ENCODE assay signal across 22 cellular contexts in the genomic region with DNA sequence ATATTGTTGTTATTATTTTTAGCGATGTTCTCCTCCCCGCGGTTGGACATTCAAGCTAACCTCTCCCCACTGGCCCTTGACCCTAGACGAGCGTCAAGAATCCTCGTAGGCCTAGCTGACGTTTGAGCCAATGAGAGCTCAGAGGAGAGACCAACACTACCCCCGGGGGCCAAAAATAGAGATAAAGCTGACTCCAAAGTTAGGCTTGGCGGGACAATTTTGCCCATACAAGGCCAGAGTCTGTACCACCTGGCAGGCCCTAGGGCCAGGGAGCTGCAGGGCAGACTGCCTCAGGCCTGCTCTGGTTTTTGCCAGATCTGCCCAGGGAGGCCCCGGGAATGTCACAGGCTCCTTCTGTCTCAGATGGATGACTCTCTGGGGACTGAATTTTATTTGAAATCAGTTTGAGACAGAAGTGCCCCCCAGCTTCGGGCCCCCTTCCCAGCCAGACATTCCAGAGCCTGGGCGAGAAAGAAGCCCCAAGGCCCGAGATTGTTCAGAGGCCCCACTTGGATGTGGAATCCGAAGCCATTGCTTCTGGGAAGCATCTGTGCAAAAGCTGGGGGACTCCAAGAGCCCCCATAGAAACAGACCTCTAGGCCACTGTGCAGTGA. TPM values are rescaled to one million over a fixed set of nuclear protein-coding genes. Genes with fewer than 3 reads are reported as not detected.
DNase-seq lines count a peak whose midpoint lies in the region; ATAC-seq and TF ChIP-seq lines count a peak whose summit lies in the region.
"Had no signal": no experiment of that assay in that cellular context is flagged by ENCODE, and none has a peak within 500 bp of the region (broad histone marks: within the 10 kb centered on the region; RNA-seq: fewer than 3 reads in every experiment).

No MANE protein-coding gene starts in this region.

- no peak overlapping the region for H3K4me3 ChIP-seq in OCI-LY3 (ENCODE audit: low read length)
- H3K4me3 ChIP-seq in gastroesophageal sphincter: no peak overlapping the region
- no peak overlapping the region for H3K4me3 ChIP-seq in thoracic aorta
- H3K4me3 ChIP-seq: right lobe of liver, SK-N-MC had no signal

- no peak for TF ChIP-seq EP300 in gastroesophageal sphincter (IDR thresholded peaks at IDR 0.05)

- TF ChIP-seq POLR2A in gastroesophageal sphincter (IDR thresholded peaks at IDR 0.05): no peak

- peak; percentile 39 for ATAC-seq in gastroesophageal sphincter
- peak; percentile 57 for ATAC-seq in thoracic aorta (ENCODE audit: insufficient number of reproducible peaks, low FRiP score, low read depth)
- ATAC-seq in GM21528 (IDR thresholded peaks at IDR 0.05; ENCODE audit: low FRiP score, unreplicated experiment): no peak
- ATAC-seq in effector memory CD8-positive, alpha-beta T cell (replicated peaks): no peak
- ATAC-seq in HG03095 (IDR thresholded peaks at IDR 0.05; ENCODE audit: unreplicated experiment): no peak
- ATAC-seq: PC-3 had no signal

- no peaks in the 10 kb centered on the region for H4K20me1 ChIP-seq in OCI-LY3 (ENCODE audit: insufficient read depth, low read length)

- H3K36me3 ChIP-seq in OCI-LY3 (replicated peaks; ENCODE audit: low read depth, low read length) (no peaks in the 10 kb centered on the region), gastroesophageal sphincter (no peaks in the 10 kb centered on the region), thoracic aorta (no peaks in the 10 kb centered on the region)
- H3K36me3 ChIP-seq: right lobe of liver had no signal

- H3K36me3 Mint-ChIP-seq in effector memory CD8-positive, alpha-beta T cell (ENCODE audit: insufficient read depth): no peaks in the 10 kb centered on the region

- no peak overlapping the region; the same call in 1 of the 2 replicates for H3K9ac ChIP-seq in OCI-LY3 (ENCODE audit: low read length)

- H3K9me3 ChIP-seq in OCI-LY3 (ENCODE audit: insufficient read depth, low read length) (no peaks in the 10 kb centered on the region), gastroesophageal sphincter (no peaks in the 10 kb centered on the region), thoracic aorta (no peaks in the 10 kb centered on the region)
- H3K9me3 ChIP-seq: Caco-2, right lobe of liver had no signal

- DNase-seq in mesenteric fat pad (ENCODE audit: low spot score): peak; percentile 69
- no peak for DNase-seq in thoracic aorta (ENCODE audit: low spot score)
- DNase-seq in effector memory CD8-positive, alpha-beta T cell: no peak
- no peak for DNase-seq in CD1c-positive myeloid dendritic cell (ENCODE audit: extremely low spot score)
- DNase-seq: activated gamma-delta T cell, amygdala, foreskin keratinocyte, KBM-7, mammary epithelial cell, NCI-H2107, NCI-H526 treated with DMSO at 0.1 percent for 48 hours, nephron progenitor cell, PC-3, T1000 had no signal

- no peak overlapping the region for H2AFZ ChIP-seq in OCI-LY3 (ENCODE audit: low read depth, low read length)

- H3K9me3 Mint-ChIP-seq in effector memory CD8-positive, alpha-beta T cell: no peaks in the 10 kb centered on the region
- H3K9me3 Mint-ChIP-seq: nephron progenitor cell had no signal

- no peak overlapping the region for H3K4me2 ChIP-seq in OCI-LY3 (ENCODE audit: low read length)

- H3K79me2 ChIP-seq in OCI-LY3 (ENCODE audit: low read length): peaks cover 15% of the 10 kb centered on the region

- no peak overlapping the region for H3K27ac Mint-ChIP-seq in effector memory CD8-positive, alpha-beta T cell

- no peaks in the 10 kb centered on the region for H3K27me3 ChIP-seq in OCI-LY3 (ENCODE audit: low read depth, low read length)
- H3K27me3 ChIP-seq in gastroesophageal sphincter: no peaks in the 10 kb centered on the region
- H3K27me3 ChIP-seq in thoracic aorta (replicated peaks; ENCODE audit: insufficient read depth): no peaks in the 10 kb centered on the region
- H3K27me3 ChIP-seq: right lobe of liver had no signal

- peaks cover 24 to 59% of the 10 kb centered on the region in 2 donors for H3K27me3 Mint-ChIP-seq in effector memory CD8-positive, alpha-beta T cell

- H3K4me3 Mint-ChIP-seq in effector memory CD8-positive, alpha-beta T cell: no peak overlapping the region
- H3K4me3 Mint-ChIP-seq: nephron progenitor cell had no signal

- TF ChIP-seq CTCF in OCI-LY3 (IDR thresholded peaks at IDR 0.05; ENCODE audit: low read depth, low read length): no peak
- no peak for TF ChIP-seq CTCF in gastroesophageal sphincter (IDR thresholded peaks at IDR 0.05)
- TF ChIP-seq CTCF in thoracic aorta (IDR thresholded peaks at IDR 0.05): no peak

- no peaks in the 10 kb centered on the region for H3K4me1 Mint-ChIP-seq in effector memory CD8-positive, alpha-beta T cell (ENCODE audit: low read depth in 2 of 2)

- H3K4me1 ChIP-seq in OCI-LY3 (ENCODE audit: low read length) (peaks cover 72% of the 10 kb centered on the region), gastroesophageal sphincter (no peaks in the 10 kb centered on the region), thoracic aorta (ENCODE audit: control insufficient read depth in 1 of 2, low read depth in 2 of 2) (peaks cover 16 to 70% of the 10 kb centered on the region in 2 donors)
- H3K4me1 ChIP-seq: Caco-2, foreskin keratinocyte, right lobe of liver had no signal

- 0 out of 2 replicates have a peak overlapping the region, but pooled peaks have one; percentile 21 for H3K27ac ChIP-seq in OCI-LY3 (ENCODE audit: low read length)
- H3K27ac ChIP-seq in gastroesophageal sphincter: peak overlapping the region in 3 of 4 donors; percentile 17 to 35 (median 31)
- H3K27ac ChIP-seq in thoracic aorta: peak overlapping the region; percentile 79 to 82
- H3K27ac ChIP-seq: foreskin keratinocyte, right lobe of liver, SK-N-MC had no signal

- 80% methylated on average over 1 of the region's 14 CpGs; no CpG with 5 or more reads in 1 of the 2 donors for WGBS in gastroesophageal sphincter (ENCODE audit: low coverage in 1 of 2), 2 donors

RNA-seq across cellular contexts. Expression of gene ACCSL, which starts 40.8 kb away (rescaled TPM):
- total RNA-seq in gastroesophageal sphincter (not detected), mesenteric fat pad (not detected), thoracic aorta (not detected)
- total RNA-seq: Caco-2, cerebellum, foreskin keratinocyte, mammary epithelial cell, PC-3, right lobe of liver had no signal

RNA-seq across cellular contexts. Expression of gene ACCS, which starts 59.1 kb away (rescaled TPM):
- 10 to 100 TPM in 3 of 4 donors, 1 to 10 TPM in 1; 4.5 to 26.3 (median 17.3) TPM for total RNA-seq in gastroesophageal sphincter
- total RNA-seq in mesenteric fat pad: 20.4 TPM
- total RNA-seq in thoracic aorta: 10 to 100 TPM; 32.3 to 32.6 TPM

Comparison
In these comparisons a context has a peak if more than half of its experiments do, and no peak if none do; other contexts are left out.
1. H3K27ac ChIP-seq: peak in every context shown above with its lines; median percentile 80 in thoracic aorta; 31 in gastroesophageal sphincter; 21 in OCI-LY3.
2. ATAC-seq: peak in gastroesophageal sphincter (single experiment) and thoracic aorta (single experiment); none in GM21528 (single experiment), effector memory CD8-positive, alpha-beta T cell (single experiment) and HG03095 (single experiment).